Comparison of ENCODE assay signal across 11 cellular contexts in the genomic region with DNA sequence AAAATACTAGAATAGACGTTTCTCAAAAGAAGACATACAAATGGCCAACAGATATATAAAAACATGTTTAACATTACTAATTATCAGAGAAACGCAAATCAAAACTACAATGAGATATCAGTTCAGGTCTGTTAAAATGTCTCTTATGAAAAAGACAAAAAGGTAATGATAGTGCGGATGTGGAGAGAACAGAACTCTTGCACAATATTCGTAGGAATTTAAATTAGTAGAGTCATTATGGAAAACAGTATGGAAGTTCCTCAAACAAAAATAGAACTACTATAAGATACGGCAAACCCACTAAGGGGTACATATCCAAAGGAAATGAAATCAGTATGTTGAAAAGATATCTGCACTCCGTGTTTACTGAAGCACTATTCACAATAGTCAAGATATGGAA.
"Had no signal": no experiment of that assay in that cellular context is flagged by ENCODE, and none has a peak within 500 bp of the region (broad histone marks: within the 10 kb centered on the region; RNA-seq: fewer than 3 reads in every experiment).

No MANE protein-coding gene starts in this region.

- H3K27ac ChIP-seq: GM23248 had no signal

- H2AFZ ChIP-seq: GM23248, GM23338 had no signal

- ATAC-seq: GM23338, HCT116 had no signal

- H3K9ac ChIP-seq: GM23248 had no signal

- FAIRE-seq: H1, H54 had no signal

- H3K4me2 ChIP-seq: GM23338 had no signal

- DNase-seq: GM23248, GOT3, H7, H9, HCEC 1CT, HFFc6 had no signal

- H3K4me3 ChIP-seq: GM23248, GM23338, HAP-1 had no signal
